In genomic region chr17:57044976-57045867, GRCh38 we compare ENCODE assay signal across 9 cellular contexts. TPM values are rescaled to one million over a fixed set of nuclear protein-coding genes. Genes with fewer than 3 reads are reported as not detected.
A peak's percentile ranks its signal among the peaks of the same experiment; 100 is the strongest.
DNase-seq lines count a peak whose midpoint lies in the region; ATAC-seq, FAIRE-seq and TF ChIP-seq lines count a peak whose summit lies in the region.
"Had no signal": no experiment of that assay in that cellular context is flagged by ENCODE, and none has a peak within 500 bp of the region (broad histone marks: within the 10 kb centered on the region; RNA-seq: fewer than 3 reads in every experiment).

No MANE protein-coding gene starts in this region.

- H3K9me3 ChIP-seq in mononuclear cell (ENCODE audit: low read depth, low read length) (no peaks in the 10 kb centered on the region), upper lobe of left lung (no peaks in the 10 kb centered on the region), HAP-1 (no peaks in the 10 kb centered on the region)

- peak; percentile 4 to 13 for ATAC-seq in activated T-cell treated with anti-CD3 and anti-CD28 coated beads, Interleukin-2, amount 50 U/mL, for 4 hours
- ATAC-seq in activated naive CD8-positive, alpha-beta T cell treated with anti-CD3 and anti-CD28 coated beads, Interleukin-2, amount 50 U/mL, for 24 hours: no peak
- ATAC-seq in upper lobe of left lung (ENCODE audit: low FRiP score in 2 of 2): peak; percentile 21 to 34

- DNase-seq in activated T-cell treated with anti-CD3 and anti-CD28 coated beads, Interleukin-2, amount 50 U/mL, for 4 hours: no peak
- DNase-seq in activated T-cell treated with anti-CD3 and anti-CD28 coated beads for 4 hours: no peak
- DNase-seq in activated naive CD8-positive, alpha-beta T cell treated with anti-CD3 and anti-CD28 coated beads, Interleukin-2, amount 50 U/mL, for 24 hours: no peak
- peak in 1 of 2 donors; percentile 84 for DNase-seq in upper lobe of left lung
- DNase-seq in urothelium cell line (ENCODE audit: low spot score): no peak
- no peak for DNase-seq in HAP-1 (ENCODE audit: low spot score in 2 of 2)
- no peak for DNase-seq in AG08396 (ENCODE audit: low spot score)

- H3K4me3 ChIP-seq in mononuclear cell (ENCODE audit: low read length): peak overlapping the region; percentile 20
- peak overlapping the region in 3 of 4 donors; percentile 27 to 43 (median 37) for H3K4me3 ChIP-seq in upper lobe of left lung
- H3K4me3 ChIP-seq in HAP-1: no peak overlapping the region

- H3K27me3 ChIP-seq in mononuclear cell (ENCODE audit: insufficient read depth, low read length) (peaks cover 51% of the 10 kb centered on the region), upper lobe of left lung (peaks cover 0 to 2% (median 0%) of the 10 kb centered on the region in 4 donors), HAP-1 (ENCODE audit: low read depth) (0 out of 2 replicates have a peak, but pooled peaks cover 2% of the 10 kb centered on the region)

- no peak for FAIRE-seq in urothelium cell line (lab: Jason Lieb, UNC)

- TF ChIP-seq EP300 in upper lobe of left lung (IDR thresholded peaks at IDR 0.05): no peak

- in situ Hi-C loops in HAP-1 (cut with MboI; ENCODE audit: low sequenced_read_pairs): no loop called here

- no peak for TF ChIP-seq CTCF in upper lobe of left lung (IDR thresholded peaks at IDR 0.05)

- no peak overlapping the region for H3K27ac Mint-ChIP-seq in activated naive CD8-positive, alpha-beta T cell treated with anti-CD3 and anti-CD28 coated beads, Interleukin-2, amount 50 U/mL, for 24 hours
- H3K27ac Mint-ChIP-seq: activated CD8-positive, alpha-beta memory T cell treated with anti-CD3 and anti-CD28 coated beads, Interleukin-2, amount 10 ng/mL, durations not matched to agents 7 days and 5 days had no signal

- 37 to 40% methylated on average over 34 to 48 of the region's 49 CpGs for WGBS in upper lobe of left lung, 2 donors

- peaks cover 56% of the 10 kb centered on the region for H3K27me3 Mint-ChIP-seq in activated T-cell treated with anti-CD3 and anti-CD28 coated beads, Interleukin-2, amount 50 U/mL, for 4 hours (ENCODE audit: low read depth)
- H3K27me3 Mint-ChIP-seq in activated naive CD8-positive, alpha-beta T cell treated with anti-CD3 and anti-CD28 coated beads, Interleukin-2, amount 50 U/mL, for 24 hours: peaks cover 60% of the 10 kb centered on the region

- H3K4me1 ChIP-seq in mononuclear cell (ENCODE audit: insufficient read depth, low read length): peaks cover 23% of the 10 kb centered on the region
- H3K4me1 ChIP-seq in upper lobe of left lung: peaks cover 12 to 16% (median 14%) of the 10 kb centered on the region in 4 donors
- H3K4me1 ChIP-seq in HAP-1: no peaks in the 10 kb centered on the region

- H3K9me3 Mint-ChIP-seq in activated T-cell treated with anti-CD3 and anti-CD28 coated beads, Interleukin-2, amount 50 U/mL, for 4 hours: no peaks in the 10 kb centered on the region
- no peaks in the 10 kb centered on the region for H3K9me3 Mint-ChIP-seq in activated naive CD8-positive, alpha-beta T cell treated with anti-CD3 and anti-CD28 coated beads, Interleukin-2, amount 50 U/mL, for 24 hours

- H3K27ac ChIP-seq in upper lobe of left lung: peak overlapping the region in 1 of 4 donors; percentile 56

- no peak for TF ChIP-seq POLR2A in upper lobe of left lung (IDR thresholded peaks at IDR 0.05)

- H3K4me1 Mint-ChIP-seq in activated T-cell treated with anti-CD3 and anti-CD28 coated beads, Interleukin-2, amount 50 U/mL, for 4 hours (ENCODE audit: low read depth): peaks cover 14% of the 10 kb centered on the region
- H3K4me1 Mint-ChIP-seq in activated naive CD8-positive, alpha-beta T cell treated with anti-CD3 and anti-CD28 coated beads, Interleukin-2, amount 50 U/mL, for 24 hours: peaks cover 14% of the 10 kb centered on the region

- H3K4me3 Mint-ChIP-seq in activated T-cell treated with anti-CD3 and anti-CD28 coated beads, Interleukin-2, amount 50 U/mL, for 4 hours: peak overlapping the region; percentile 76
- H3K4me3 Mint-ChIP-seq in activated naive CD8-positive, alpha-beta T cell treated with anti-CD3 and anti-CD28 coated beads, Interleukin-2, amount 50 U/mL, for 24 hours: peak overlapping the region; percentile 45

- no peaks in the 10 kb centered on the region for H3K36me3 Mint-ChIP-seq in activated T-cell treated with anti-CD3 and anti-CD28 coated beads, Interleukin-2, amount 50 U/mL, for 4 hours (ENCODE audit: insufficient read depth)
- H3K36me3 Mint-ChIP-seq in activated naive CD8-positive, alpha-beta T cell treated with anti-CD3 and anti-CD28 coated beads, Interleukin-2, amount 50 U/mL, for 24 hours (ENCODE audit: low read depth): no peaks in the 10 kb centered on the region

- H3K36me3 ChIP-seq in upper lobe of left lung (no peaks in the 10 kb centered on the region), HAP-1 (replicated peaks) (no peaks in the 10 kb centered on the region)

RNA-seq across cellular contexts. Expression of gene AKAP1, which starts 39.8 kb away (rescaled TPM):
- 10 to 100 TPM; 59.6 to 64.3 (median 60.2) TPM for total RNA-seq in activated T-cell treated with anti-CD3 and anti-CD28 coated beads, Interleukin-2, amount 50 U/mL, for 4 hours
- total RNA-seq in mononuclear cell (6.9 TPM), upper lobe of left lung (100 to 1,000 TPM in 1 of 6 donors, 10 to 100 TPM in 5; 51.2 to 147 (median 79.4) TPM)
